Comparison of ENCODE assay signal across 9 cellular contexts in genomic region chrX:17812763-17813162, GRCh38. TPM values are rescaled to one million over a fixed set of nuclear protein-coding genes. Genes with fewer than 3 reads are reported as not detected.
DNase-seq lines count a peak whose midpoint lies in the region; ATAC-seq and TF ChIP-seq lines count a peak whose summit lies in the region.
"Had no signal": no experiment of that assay in that cellular context is flagged by ENCODE, and none has a peak within 500 bp of the region (broad histone marks: within the 10 kb centered on the region; RNA-seq: fewer than 3 reads in every experiment).

No MANE protein-coding gene starts in this region.

- no peaks in the 10 kb centered on the region for H3K4me1 Mint-ChIP-seq in activated naive CD4-positive, alpha-beta T cell treated with anti-CD3 and anti-CD28 coated beads for 36 hours (ENCODE audit: low read depth)

- no peak for TF ChIP-seq POLR2A in uterus (IDR thresholded peaks at IDR 0.05)

- CTCF ChIA-PET in activated naive CD4-positive, alpha-beta T cell treated with anti-CD3 and anti-CD28 coated beads for 36 hours (lab: Charles Lee): interaction anchor here (0.6 to 1.3 kb wide), 4 partner anchors 16 to 191 kb away, joined by 3 to 4 read pairs (median 3); no protein-coding TSS in a partner anchor
- CTCF ChIA-PET in GM10248 (lab: Yijun Ruan, JAX): interaction anchor here (0.7 to 1.6 kb wide), 3 partner anchors 10 to 565 kb away, joined by 3 to 5 read pairs (median 4); no protein-coding TSS in a partner anchor

- 53% methylated on average over 1 of the region's 1 CpG for WGBS in hepatocyte (ENCODE audit: low lambda C conversion rate, missing lambda C conversion rate)

- H3K4me3 ChIP-seq in hepatocyte (no peak overlapping the region), uterus (no peak overlapping the region)

- peak; percentile 51 for TF ChIP-seq CTCF in hepatocyte (IDR thresholded peaks at IDR 0.05; ENCODE audit: poor library complexity)
- peak; percentile 55 to 80 (median 71) for TF ChIP-seq CTCF in uterus (IDR thresholded peaks at IDR 0.05)
- no peak for TF ChIP-seq CTCF in GM10248 (IDR thresholded peaks at IDR 0.05; ENCODE audit: control extremely low read depth, extremely low read depth, low read depth, missing control alignments)

- no peak overlapping the region for H3K4me3 Mint-ChIP-seq in activated naive CD4-positive, alpha-beta T cell treated with anti-CD3 and anti-CD28 coated beads for 36 hours
- H3K4me3 Mint-ChIP-seq: CD8-positive, alpha-beta T cell had no signal

- no peaks in the 10 kb centered on the region for H4K20me1 ChIP-seq in hepatocyte (ENCODE audit: insufficient read depth, poor library complexity, severe bottlenecking)

- no peak overlapping the region for H3K27ac Mint-ChIP-seq in activated naive CD4-positive, alpha-beta T cell treated with anti-CD3 and anti-CD28 coated beads for 36 hours
- H3K27ac Mint-ChIP-seq: CD8-positive, alpha-beta T cell had no signal

- no peaks in the 10 kb centered on the region for H3K36me3 Mint-ChIP-seq in activated naive CD4-positive, alpha-beta T cell treated with anti-CD3 and anti-CD28 coated beads for 36 hours (ENCODE audit: low read depth)
- H3K36me3 Mint-ChIP-seq: CD8-positive, alpha-beta T cell had no signal

- H3K9me3 ChIP-seq in hepatocyte (ENCODE audit: low read depth) (no peaks in the 10 kb centered on the region), uterus (no peaks in the 10 kb centered on the region)

- H3K27me3 ChIP-seq in hepatocyte (no peaks in the 10 kb centered on the region), uterus (no peaks in the 10 kb centered on the region)

- H3K79me2 ChIP-seq in hepatocyte: no peaks in the 10 kb centered on the region

- no peaks in the 10 kb centered on the region for H3K9me3 Mint-ChIP-seq in activated naive CD4-positive, alpha-beta T cell treated with anti-CD3 and anti-CD28 coated beads for 36 hours
- H3K9me3 Mint-ChIP-seq: CD8-positive, alpha-beta T cell had no signal

- no peak overlapping the region for H3K4me2 ChIP-seq in hepatocyte

- H3K27me3 Mint-ChIP-seq in activated naive CD4-positive, alpha-beta T cell treated with anti-CD3 and anti-CD28 coated beads for 36 hours (ENCODE audit: low read depth): no peaks in the 10 kb centered on the region

- in situ Hi-C loops in SK-MEL-5 (cut with HindIII; ENCODE audit: low pct_unique_long_range_greater_than_20kb, low sequenced_read_pairs): no loop called here

- peak; percentile 7 for DNase-seq in activated naive CD4-positive, alpha-beta T cell treated with anti-CD3 and anti-CD28 coated beads for 36 hours
- no peak for DNase-seq in activated naive CD4-positive, alpha-beta T cell (lab: John Stamatoyannopoulos, UW)
- DNase-seq in SK-MEL-5 (ENCODE audit: low read depth, low spot score) (peak; percentile 26), hepatocyte (ENCODE audit: low spot score) (peak; percentile 51), uterus (peak in 1 of 2 donors; percentile 57), GM10248 (ENCODE audit: extremely low spot score) (no peak)
- DNase-seq: CD8-positive, alpha-beta T cell had no signal

- H3K9me2 ChIP-seq in hepatocyte (replicated peaks; ENCODE audit: insufficient read depth): no peaks in the 10 kb centered on the region

- intact Hi-C loops in activated naive CD4-positive, alpha-beta T cell treated with anti-CD3 and anti-CD28 coated beads for 36 hours (cut with micrococcal nuclease): loop anchor here (1.0 kb wide), 1 partner anchor 565 kb away; no protein-coding TSS in a partner anchor
- intact Hi-C loops in uterus (cut with DNase I; ENCODE audit: low total_unique reads): no loop called here

- H3K27ac ChIP-seq in hepatocyte (no peak overlapping the region), uterus (peak overlapping the region; percentile 56 to 66)

- ATAC-seq in HG03521 (IDR thresholded peaks at IDR 0.05; ENCODE audit: unreplicated experiment) (no peak), GM18907 (IDR thresholded peaks at IDR 0.05; ENCODE audit: unreplicated experiment) (no peak)
- ATAC-seq: CD8-positive, alpha-beta T cell had no signal

- H2AFZ ChIP-seq in hepatocyte: no peak overlapping the region

- H3K4me1 ChIP-seq in hepatocyte (ENCODE audit: insufficient read depth): no peaks in the 10 kb centered on the region
- H3K4me1 ChIP-seq in uterus: peaks cover 0 to 6% of the 10 kb centered on the region in 2 donors

- H3K36me3 ChIP-seq in hepatocyte (replicated peaks; ENCODE audit: insufficient read depth, low read depth): no peaks in the 10 kb centered on the region
- no peaks in the 10 kb centered on the region for H3K36me3 ChIP-seq in uterus

- POLR2A ChIA-PET in GM10248 (lab: Yijun Ruan, JAX): no interaction called here

RNA-seq across cellular contexts. Expression of gene RAI2, which starts 48.3 kb away (rescaled TPM):
- under 1 TPM; 0.50 to 0.59 TPM for total RNA-seq in activated naive CD4-positive, alpha-beta T cell treated with anti-CD3 and anti-CD28 coated beads for 36 hours
- not detected in 2 replicates for total RNA-seq in SK-MEL-5 (2014; rRNA removed; shearing (Covaris generic))
- polyA plus RNA-seq in SK-MEL-5 (2015; cell fraction: cytosol; rRNA removed): not detected in 2 replicates
- polyA plus RNA-seq in SK-MEL-5 (2015; cell fraction: nucleus; rRNA removed): not detected in 2 replicates
- total RNA-seq in hepatocyte (2.2 and 4.5 TPM in 2 replicates), uterus (10 to 100 TPM in 3 of 4 donors, 1 to 10 TPM in 1; 6.0 to 80.1 (median 27.5) TPM)
- 4.4 and 8.2 TPM in 2 replicates for polyA plus RNA-seq in hepatocyte

Comparison
In these comparisons a context has a peak if more than half of its experiments do, and no peak if none do; other contexts are left out.
1. DNase-seq: peak in activated naive CD4-positive, alpha-beta T cell treated with anti-CD3 and anti-CD28 coated beads for 36 hours (single experiment), SK-MEL-5 (single experiment) and hepatocyte (single experiment); none in activated naive CD4-positive, alpha-beta T cell (0 of 4) and GM10248 (single experiment).